In genomic region chr7:41793556-41793955, GRCh38 we compare ENCODE assay signal across 33 cellular contexts.
DNase-seq lines count a peak whose midpoint lies in the region; ATAC-seq, FAIRE-seq and TF ChIP-seq lines count a peak whose summit lies in the region.
"Had no signal": no experiment of that assay in that cellular context is flagged by ENCODE, and none has a peak within 500 bp of the region (broad histone marks: within the 10 kb centered on the region; RNA-seq: fewer than 3 reads in every experiment).

No MANE protein-coding gene starts in this region.

- DNase-seq in HepG2 (ENCODE audit: low spot score), result no peak
- no peak for DNase-seq in right lobe of liver
- DNase-seq in osteocyte (ENCODE audit: extremely low spot score, unreplicated experiment), result no peak
- DNase-seq in activated naive CD4-positive, alpha-beta T cell treated with anti-CD3 and anti-CD28 coated beads, Interleukin-2, amount 50 U/mL, for 72 hours (ENCODE audit: low spot score in 2 of 2), result no peak
- DNase-seq: 8988T; ACHN; AML-193; BE2C; C1 segment of cervical spinal cord; Caco-2; Calu3; CD4-positive, alpha-beta memory T cell; CD4-positive, alpha-beta T cell; CD4-positive, CD25-positive, alpha-beta regulatory T cell; CD8-positive, alpha-beta memory T cell; CD8-positive, alpha-beta T cell; COR-L47; DMS 273 treated with DMSO at 0.1 percent for 48 hours; DMS153; DMS53; DMS79; DMS79 treated with DMSO at 0.1 percent for 48 hours; DND-41; EL had no signal

- H3K36me3 Mint-ChIP-seq in osteocyte (ENCODE audit: unreplicated experiment), result no peaks in the 10 kb centered on the region
- peaks cover 0 to 5% of the 10 kb centered on the region in 2 donors for H3K36me3 Mint-ChIP-seq in activated naive CD4-positive, alpha-beta T cell treated with anti-CD3 and anti-CD28 coated beads, Interleukin-2, amount 50 U/mL, for 72 hours
- H3K36me3 Mint-ChIP-seq: CD14-positive monocyte; CD4-positive, alpha-beta memory T cell; CD4-positive, CD25-positive, alpha-beta regulatory T cell; CD8-positive, alpha-beta memory T cell; CD8-positive, alpha-beta T cell had no signal

- H3K9me3 ChIP-seq in HepG2 (ENCODE audit: low read length), result no peaks in the 10 kb centered on the region
- H3K9me3 ChIP-seq in right lobe of liver, result no peaks in the 10 kb centered on the region
- H3K9me3 ChIP-seq: A549, BE2C, BLaER1, Caco-2 had no signal

- no peaks in the 10 kb centered on the region for H4K20me1 ChIP-seq in HepG2 (ENCODE audit: insufficient read depth, low read length)
- H4K20me1 ChIP-seq: BLaER1; BLaER1 treated with 17β-estradiol and CSF1 and Interleukin-3, amounts not matched to agents 10 nM and 100 nM had no signal

- no peaks in the 10 kb centered on the region for H3K4me1 ChIP-seq in HepG2 (ENCODE audit: insufficient read depth, low read length)
- H3K4me1 ChIP-seq in right lobe of liver, result no peaks in the 10 kb centered on the region
- H3K4me1 ChIP-seq: A549, BE2C, BLaER1, Caco-2 had no signal

- intact Hi-C loops in HepG2 (cut with micrococcal nuclease; ENCODE audit: unreplicated experiment) (no loop called here), right lobe of liver (cut with DNase I) (no loop called here)

- peaks cover 46% of the 10 kb centered on the region for H3K4me1 Mint-ChIP-seq in osteocyte (ENCODE audit: unreplicated experiment)
- H3K4me1 Mint-ChIP-seq: B cell; CD4-positive, alpha-beta memory T cell; CD4-positive, CD25-positive, alpha-beta regulatory T cell; CD8-positive, alpha-beta memory T cell had no signal

- no peak overlapping the region for H3K4me3 Mint-ChIP-seq in osteocyte (ENCODE audit: unreplicated experiment)
- H3K4me3 Mint-ChIP-seq: B cell; CD14-positive monocyte; CD4-positive, alpha-beta memory T cell; CD4-positive, alpha-beta T cell; CD4-positive, CD25-positive, alpha-beta regulatory T cell; CD8-positive, alpha-beta memory T cell; CD8-positive, alpha-beta T cell had no signal

- H3K27ac Mint-ChIP-seq in osteocyte (ENCODE audit: unreplicated experiment), result peak overlapping the region; percentile 96
- H3K27ac Mint-ChIP-seq in activated naive CD4-positive, alpha-beta T cell treated with anti-CD3 and anti-CD28 coated beads, Interleukin-2, amount 50 U/mL, for 72 hours, result no peak overlapping the region
- H3K27ac Mint-ChIP-seq: B cell; CD4-positive, alpha-beta memory T cell; CD4-positive, alpha-beta T cell; CD4-positive, CD25-positive, alpha-beta regulatory T cell; CD8-positive, alpha-beta memory T cell; CD8-positive, alpha-beta T cell had no signal

- H3K79me2 ChIP-seq in HepG2 (ENCODE audit: insufficient read depth, low read length), result no peaks in the 10 kb centered on the region

- H3K9me3 Mint-ChIP-seq in osteocyte (ENCODE audit: unreplicated experiment), result no peaks in the 10 kb centered on the region
- H3K9me3 Mint-ChIP-seq in activated naive CD4-positive, alpha-beta T cell treated with anti-CD3 and anti-CD28 coated beads, Interleukin-2, amount 50 U/mL, for 72 hours, result no peaks in the 10 kb centered on the region
- H3K9me3 Mint-ChIP-seq: CD4-positive, alpha-beta T cell; CD8-positive, alpha-beta T cell had no signal

- POLR2A ChIA-PET in HepG2 (lab: Yijun Ruan, JAX), result no interaction called here

- no peak for TF ChIP-seq RAD21 in HepG2 (CRISPR knock-in tag; IDR thresholded peaks at IDR 0.05)

- ATAC-seq in HepG2 (no peak), right lobe of liver (no peak)
- ATAC-seq in activated naive CD4-positive, alpha-beta T cell treated with anti-CD3 and anti-CD28 coated beads, Interleukin-2, amount 50 U/mL, for 72 hours, result no peak
- ATAC-seq: A549; CD8-positive, alpha-beta T cell had no signal

- no peak overlapping the region for H3K4me2 ChIP-seq in HepG2 (ENCODE audit: low read depth, low read length)
- H3K4me2 ChIP-seq: A549; BLaER1; BLaER1 treated with 17β-estradiol and CSF1 and Interleukin-3, amounts not matched to agents 10 nM and 100 nM had no signal

- TF ChIP-seq EP300 in HepG2 (IDR thresholded peaks at IDR 0.05; ENCODE audit: low read depth in 2 of 2, low read length in 2 of 2) (no peak), HepG2 (CRISPR knock-in tag; IDR thresholded peaks at IDR 0.05; ENCODE audit: borderline replicate concordance) (no peak)

- CTCF ChIA-PET in HepG2 (lab: Yijun Ruan, JAX; ENCODE audit: low intra/inter-chr PET ratio, low total read pairs), result no interaction called here

- H3K27ac ChIP-seq in HepG2 (ENCODE audit: extremely low read length, insufficient read depth, low read length) (no peak overlapping the region), right lobe of liver (no peak overlapping the region)
- H3K27ac ChIP-seq: 22Rv1; A549; BLaER1; BLaER1 treated with 17β-estradiol and CSF1 and Interleukin-3, amounts not matched to agents 10 nM and 100 nM; C4-2B had no signal

- H3K9ac ChIP-seq in HepG2 (ENCODE audit: insufficient read depth, low read depth, low read length), result no peak overlapping the region
- H3K9ac ChIP-seq: BLaER1; BLaER1 treated with 17β-estradiol and CSF1 and Interleukin-3, amounts not matched to agents 10 nM and 100 nM had no signal

- TF ChIP-seq CTCF in HepG2 (CRISPR knock-in tag; IDR thresholded peaks at IDR 0.05) (no peak), right lobe of liver (IDR thresholded peaks at IDR 0.05) (no peak), osteocyte (IDR thresholded peaks at IDR 0.05) (no peak)

- H3K36me3 ChIP-seq in HepG2 (replicated peaks in 1 of 2; ENCODE audit: control insufficient read depth in 1 of 2, insufficient read depth in 2 of 2, low read length in 2 of 2), result no peaks in the 10 kb centered on the region
- H3K36me3 ChIP-seq in right lobe of liver, result no peaks in the 10 kb centered on the region
- H3K36me3 ChIP-seq: BE2C; BLaER1; BLaER1 treated with 17β-estradiol and CSF1 and Interleukin-3, amounts not matched to agents 10 nM and 100 nM had no signal

- FAIRE-seq in HepG2 (lab: Jason Lieb, UNC), result no peak
- FAIRE-seq: A204.1, A549, D721Med had no signal

- H3K4me3 ChIP-seq in HepG2 (replicated peaks in 1 of 3; ENCODE audit: insufficient read depth in 1 of 3, low read depth in 2 of 3, low read length in 3 of 3) (no peak overlapping the region), right lobe of liver (no peak overlapping the region)
- H3K4me3 ChIP-seq: A549; BLaER1; BLaER1 treated with 17β-estradiol and CSF1 and Interleukin-3, amounts not matched to agents 10 nM and 100 nM had no signal

- no peak overlapping the region for H2AFZ ChIP-seq in HepG2 (ENCODE audit: low read length)

- TF ChIP-seq POLR2A in HepG2 (IDR thresholded peaks at IDR 0.05; ENCODE audit: insufficient read depth in 1 of 2, low read depth in 2 of 2, low read length in 2 of 2) (no peak), right lobe of liver (IDR thresholded peaks at IDR 0.05) (no peak)

- no peaks in the 10 kb centered on the region for H3K27me3 ChIP-seq in HepG2 (ENCODE audit: control insufficient read depth in 1 of 2, insufficient read depth in 2 of 2, low read length in 2 of 2)
- no peaks in the 10 kb centered on the region for H3K27me3 ChIP-seq in right lobe of liver
- H3K27me3 ChIP-seq: BE2C; BLaER1; BLaER1 treated with 17β-estradiol and CSF1 and Interleukin-3, amounts not matched to agents 10 nM and 100 nM had no signal

- BruUV-seq in HepG2 (replicated peaks; lab: Mats Ljungman, UMichigan), result no TSS peak

- H3K27me3 Mint-ChIP-seq in osteocyte (ENCODE audit: unreplicated experiment), result no peaks in the 10 kb centered on the region
- H3K27me3 Mint-ChIP-seq: B cell; CD4-positive, alpha-beta memory T cell; CD4-positive, CD25-positive, alpha-beta regulatory T cell; CD8-positive, alpha-beta memory T cell had no signal

- in situ Hi-C loops in HepG2 (cut with HindIII; ENCODE audit: extremely low pct_ligation_motif_present, low pct_unique_long_range_greater_than_20kb), result no loop called here

TF ChIP-seq in HepG2, 621 proteins besides CTCF, POLR2A, EP300 and RAD21:
- TF ChIP-seq PCBP2 (optimal IDR thresholded peaks at IDR 0.05; ENCODE audit: low read depth, low read length, poor library complexity, severe bottlenecking) (peak; percentile 46), ZNF639 (CRISPR knock-in tag; conservative IDR thresholded peaks at IDR 0.05) (no peak), RFX3 (CRISPR knock-in tag; IDR thresholded peaks at IDR 0.05) (no peak), DMTF1 (CRISPR knock-in tag; IDR thresholded peaks at IDR 0.05) (no peak), POGZ (CRISPR knock-in tag; IDR thresholded peaks at IDR 0.05) (no peak), ZNF292 (CRISPR knock-in tag; IDR thresholded peaks at IDR 0.05; ENCODE audit: borderline replicate concordance, low read depth) (no peak), HNRNPK (IDR thresholded peaks at IDR 0.05; ENCODE audit: low read depth, low read length, poor library complexity, severe bottlenecking) (peak; percentile 92)
TF ChIP-seq in HepG2: peak in this region for 2.
